17 cellular contexts compared by ENCODE assay signal in the genomic region with DNA sequence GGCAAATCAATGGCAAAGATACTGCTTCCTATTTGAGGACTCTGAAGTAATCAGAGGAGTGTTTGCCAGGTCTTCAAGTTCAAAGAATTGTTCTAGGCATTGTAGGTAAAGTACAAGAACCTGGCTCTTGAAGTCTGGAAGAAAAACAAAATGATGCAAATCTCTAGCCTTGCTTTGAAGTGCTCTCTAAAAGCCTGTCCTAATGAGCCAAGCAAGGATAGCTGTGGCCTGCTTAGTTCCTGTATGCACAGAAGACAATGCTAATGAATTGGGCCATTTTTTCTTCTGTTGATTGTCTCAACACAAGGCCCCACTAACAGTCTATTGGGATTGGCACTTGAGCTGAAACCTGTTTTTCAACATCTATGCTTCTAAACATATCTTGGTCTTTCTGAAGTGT.
DNase-seq lines count a peak whose midpoint lies in the region; ATAC-seq and TF ChIP-seq lines count a peak whose summit lies in the region.
"Had no signal": no experiment of that assay in that cellular context is flagged by ENCODE, and none has a peak within 500 bp of the region (broad histone marks: within the 10 kb centered on the region; RNA-seq: fewer than 3 reads in every experiment).

No MANE protein-coding gene starts in this region.

- H3K4me3 Mint-ChIP-seq in GM23338 (no peak overlapping the region), WTC11 (no peak overlapping the region), neural progenitor cell (no peak overlapping the region)
- H3K4me3 Mint-ChIP-seq: B cell; CD4-positive, alpha-beta memory T cell had no signal

- no peaks in the 10 kb centered on the region for H3K9me2 ChIP-seq in GM23338 (ENCODE audit: insufficient read depth)

- no peaks in the 10 kb centered on the region for H3K36me3 Mint-ChIP-seq in GM23338 (ENCODE audit: low read depth)
- no peaks in the 10 kb centered on the region for H3K36me3 Mint-ChIP-seq in WTC11
- no peaks in the 10 kb centered on the region for H3K36me3 Mint-ChIP-seq in neural progenitor cell
- H3K36me3 Mint-ChIP-seq: CD4-positive, alpha-beta memory T cell had no signal

- peaks cover 17% of the 10 kb centered on the region for H3K4me1 Mint-ChIP-seq in GM23338
- peaks cover 28% of the 10 kb centered on the region for H3K4me1 Mint-ChIP-seq in WTC11
- peaks cover 35% of the 10 kb centered on the region for H3K4me1 Mint-ChIP-seq in neural progenitor cell
- H3K4me1 Mint-ChIP-seq: B cell; CD4-positive, alpha-beta memory T cell had no signal

- peaks cover 11% of the 10 kb centered on the region; the same call in 1 of the 2 replicates for H3K4me1 ChIP-seq in GM23338 (ENCODE audit: insufficient read depth)
- peaks cover 25% of the 10 kb centered on the region for H3K4me1 ChIP-seq in neural progenitor cell

- no peaks in the 10 kb centered on the region for H3K9me3 Mint-ChIP-seq in GM23338
- no peaks in the 10 kb centered on the region for H3K9me3 Mint-ChIP-seq in WTC11
- H3K9me3 Mint-ChIP-seq in neural progenitor cell = peaks cover 4% of the 10 kb centered on the region
- H3K9me3 Mint-ChIP-seq: CD4-positive, alpha-beta memory T cell had no signal

- H3K36me3 ChIP-seq in GM23338 (ENCODE audit: insufficient read depth) (no peaks in the 10 kb centered on the region), neural progenitor cell (no peaks in the 10 kb centered on the region)

- intact Hi-C loops in posterior vena cava (cut with DNase I) = no loop called here

- H3K27ac ChIP-seq in GM23338 (ENCODE audit: low read depth) (no peak overlapping the region), neural progenitor cell (no peak overlapping the region)
- H3K27ac ChIP-seq: KMS-11 had no signal

- POLR2A ChIA-PET in WTC11 (lab: Charles Lee) = no interaction called here

- no peak overlapping the region for H3K4me2 ChIP-seq in GM23338
- H3K4me2 ChIP-seq in neural progenitor cell = no peak overlapping the region
- H3K4me2 ChIP-seq: KMS-11 had no signal

- H3K4me3 ChIP-seq in GM23338 (no peak overlapping the region), neural progenitor cell (no peak overlapping the region)

- peak; percentile 49; the same call in 2 of the 3 replicates for ATAC-seq in GM23338
- ATAC-seq in WTC11 = peak; percentile 61
- no peak for ATAC-seq in HG03457 (IDR thresholded peaks at IDR 0.05; ENCODE audit: unreplicated experiment)

- no peak for TF ChIP-seq CTCF in GM23338 (conservative IDR thresholded peaks at IDR 0.05; ENCODE audit: low read depth in 2 of 2)
- no peak for TF ChIP-seq CTCF in WTC11 (IDR thresholded peaks at IDR 0.05)
- TF ChIP-seq CTCF in neural progenitor cell (IDR thresholded peaks at IDR 0.05) = no peak

- DNase-seq in DMS53 (lab: John Stamatoyannopoulos, UW) (peak; percentile 80), GM23338 (ENCODE audit: low spot score) (peak; percentile 20), WTC11 (ENCODE audit: low spot score) (no peak), neural progenitor cell (ENCODE audit: low spot score) (peak; percentile 26), posterior vena cava (ENCODE audit: low spot score) (no peak), GDM1 (lab: John Stamatoyannopoulos, UW) (no peak)
- DNase-seq: ACHN; CD4-positive, alpha-beta memory T cell; EL; NCI-H1092; NCI-H2081 treated with DMSO at 0.1 percent for 48 hours; NCI-H524; NK-92 treated with Interleukin-12 subunit alpha and Interleukin-12 subunit beta, amount 100 ng/mL, for 24 hours; OCI-M1 had no signal

- no peaks in the 10 kb centered on the region for H4K20me1 ChIP-seq in GM23338 (replicated peaks; ENCODE audit: insufficient read depth)
- no peaks in the 10 kb centered on the region for H4K20me1 ChIP-seq in neural progenitor cell (ENCODE audit: low read depth)

- H3K9ac ChIP-seq in neural progenitor cell = no peak overlapping the region
- H3K9ac ChIP-seq: KMS-11 had no signal

- H3K27ac Mint-ChIP-seq in GM23338 (0 out of 2 replicates have a peak overlapping the region, but pooled peaks have one; percentile 7), WTC11 (no peak overlapping the region; the same call in 1 of the 2 replicates), neural progenitor cell (no peak overlapping the region)
- H3K27ac Mint-ChIP-seq: B cell; CD4-positive, alpha-beta memory T cell had no signal

- H3K27me3 ChIP-seq in GM23338 (ENCODE audit: insufficient read depth) (no peaks in the 10 kb centered on the region), neural progenitor cell (no peaks in the 10 kb centered on the region)

- H3K79me2 ChIP-seq in GM23338 (replicated peaks; ENCODE audit: insufficient read depth) = no peaks in the 10 kb centered on the region
- no peaks in the 10 kb centered on the region for H3K79me2 ChIP-seq in neural progenitor cell (ENCODE audit: low read depth)

- no peaks in the 10 kb centered on the region for H3K9me3 ChIP-seq in neural progenitor cell (ENCODE audit: low read depth)

- H3F3A ChIP-seq in GM23338 (replicated peaks; ENCODE audit: low read depth) (no peaks in the 10 kb centered on the region), neural progenitor cell (ENCODE audit: low read depth) (no peaks in the 10 kb centered on the region)

- H2AFZ ChIP-seq in GM23338 (peak overlapping the region; percentile 5; the same call in 1 of the 2 replicates), neural progenitor cell (replicated peaks) (no peak overlapping the region)

- H3K27me3 Mint-ChIP-seq in GM23338 (ENCODE audit: insufficient read depth, low read depth, poor library complexity) (peaks cover 1% of the 10 kb centered on the region), WTC11 (ENCODE audit: low read depth) (no peaks in the 10 kb centered on the region), neural progenitor cell (ENCODE audit: insufficient read depth, low read depth) (peaks cover 3% of the 10 kb centered on the region)
- H3K27me3 Mint-ChIP-seq: B cell; CD4-positive, alpha-beta memory T cell had no signal

- CTCF ChIA-PET in WTC11 (lab: Charles Lee) = no interaction called here

TF ChIP-seq in GM23338, 12 proteins besides CTCF, POLR2A, EP300 and RAD21 (continues in another document):
- TF ChIP-seq NANOG (IDR thresholded peaks at IDR 0.05; ENCODE audit: borderline replicate concordance) (no peak), EZH2phosphoT487 (IDR thresholded peaks at IDR 0.05; ENCODE audit: unreplicated experiment) (no peak)

TF ChIP-seq in WTC11, 78 proteins besides CTCF, POLR2A, EP300 and RAD21 (continues in another document):
- TF ChIP-seq JAZF1 (CRISPR knock-in tag; IDR thresholded peaks at IDR 0.05) = no peak
- TF ChIP-seq, protein P1, sequence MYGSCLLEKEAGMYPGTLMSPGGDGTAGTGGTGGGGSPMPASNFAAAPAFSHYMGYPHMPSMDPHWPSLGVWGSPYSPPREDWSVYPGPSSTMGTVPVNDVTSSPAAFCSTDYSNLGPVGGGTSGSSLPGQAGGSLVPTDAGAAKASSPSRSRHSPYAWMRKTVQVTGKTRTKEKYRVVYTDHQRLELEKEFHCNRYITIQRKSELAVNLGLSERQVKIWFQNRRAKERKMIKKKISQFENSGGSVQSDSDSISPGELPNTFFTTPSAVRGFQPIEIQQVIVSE (CRISPR knock-in tag; IDR thresholded peaks at IDR 0.05; ENCODE audit: borderline replicate concordance) = no peak
- no peak for TF ChIP-seq GTF2I (CRISPR knock-in tag; conservative IDR thresholded peaks at IDR 0.05)
- no peak for TF ChIP-seq TEAD4 (CRISPR knock-in tag; IDR thresholded peaks at IDR 0.05)
- no peak for TF ChIP-seq ZNF138 (CRISPR knock-in tag; conservative IDR thresholded peaks at IDR 0.05)
- TF ChIP-seq, protein P2, sequence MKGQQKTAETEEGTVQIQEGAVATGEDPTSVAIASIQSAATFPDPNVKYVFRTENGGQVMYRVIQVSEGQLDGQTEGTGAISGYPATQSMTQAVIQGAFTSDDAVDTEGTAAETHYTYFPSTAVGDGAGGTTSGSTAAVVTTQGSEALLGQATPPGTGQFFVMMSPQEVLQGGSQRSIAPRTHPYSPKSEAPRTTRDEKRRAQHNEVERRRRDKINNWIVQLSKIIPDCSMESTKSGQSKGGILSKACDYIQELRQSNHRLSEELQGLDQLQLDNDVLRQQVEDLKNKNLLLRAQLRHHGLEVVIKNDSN (CRISPR knock-in tag; IDR thresholded peaks at IDR 0.05) = no peak
- TF ChIP-seq, protein P3, sequence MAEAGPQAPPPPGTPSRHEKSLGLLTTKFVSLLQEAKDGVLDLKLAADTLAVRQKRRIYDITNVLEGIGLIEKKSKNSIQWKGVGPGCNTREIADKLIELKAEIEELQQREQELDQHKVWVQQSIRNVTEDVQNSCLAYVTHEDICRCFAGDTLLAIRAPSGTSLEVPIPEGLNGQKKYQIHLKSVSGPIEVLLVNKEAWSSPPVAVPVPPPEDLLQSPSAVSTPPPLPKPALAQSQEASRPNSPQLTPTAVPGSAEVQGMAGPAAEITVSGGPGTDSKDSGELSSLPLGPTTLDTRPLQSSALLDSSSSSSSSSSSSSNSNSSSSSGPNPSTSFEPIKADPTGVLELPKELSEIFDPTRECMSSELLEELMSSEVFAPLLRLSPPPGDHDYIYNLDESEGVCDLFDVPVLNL (CRISPR knock-in tag; IDR thresholded peaks at IDR 0.05; ENCODE audit: borderline replicate concordance, low read depth) = no peak

Comparison
In these comparisons a context has a peak if more than half of its experiments do, and no peak if none do; other contexts are left out.
1. DNase-seq: peak in DMS53 (single experiment), GM23338 (single experiment) and neural progenitor cell (single experiment); none in WTC11 (single experiment), posterior vena cava (single experiment) and GDM1 (single experiment).